ENCODE assay signal across 29 cellular contexts in the genomic region with DNA sequence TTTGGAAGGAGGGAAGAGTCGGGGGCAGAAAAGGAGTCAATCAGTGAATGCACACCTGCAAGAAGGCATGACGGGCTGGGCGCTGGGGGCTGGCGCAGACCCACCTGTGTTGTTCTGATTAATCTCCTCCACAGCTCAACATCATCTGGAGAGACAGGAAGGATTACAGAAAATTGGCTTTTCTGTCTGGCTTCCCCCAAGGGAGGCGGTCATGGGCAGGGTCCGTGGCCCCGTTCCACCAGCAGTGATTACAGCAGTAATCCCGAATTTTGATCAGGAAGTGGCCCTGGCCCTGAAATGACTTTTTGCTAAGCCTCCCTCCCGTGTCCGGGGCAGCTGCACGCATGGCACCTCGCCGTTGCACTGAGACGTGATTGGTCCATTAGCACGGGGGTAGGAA. TPM values are rescaled to one million over a fixed set of nuclear protein-coding genes. Genes with fewer than 3 reads are reported as not detected.
"Had no signal": no experiment of that assay in that cellular context is flagged by ENCODE, and none has a peak within 500 bp of the region (broad histone marks: within the 10 kb centered on the region; RNA-seq: fewer than 3 reads in every experiment).

No MANE protein-coding gene starts in this region.

- H3K27me3 Mint-ChIP-seq: activated CD4-positive, alpha-beta memory T cell treated with anti-CD3 and anti-CD28 coated beads, Interleukin-2, amount 10 ng/mL, durations not matched to agents 7 days and 5 days; activated CD4-positive, alpha-beta T cell treated with anti-CD3 and anti-CD28 coated beads for 36 hours; activated T-helper 17 cell treated with anti-CD3 and anti-CD28 coated beads, Interleukin-2, amount 50 U/mL, for 72 hours had no signal

- H3K4me1 ChIP-seq: SJCRH30 had no signal

- H3K36me3 Mint-ChIP-seq: activated naive CD4-positive, alpha-beta T cell treated with anti-CD3 and anti-CD28 coated beads, Interleukin-2, amount 10 ng/mL, durations not matched to agents 7 days and 5 days had no signal

- H3K4me2 ChIP-seq: SK-N-SH had no signal

- H3K4me3 Mint-ChIP-seq: activated CD4-positive, alpha-beta memory T cell treated with anti-CD3 and anti-CD28 coated beads, Interleukin-2, amount 10 ng/mL, durations not matched to agents 7 days and 5 days; activated CD4-positive, alpha-beta T cell treated with anti-CD3 and anti-CD28 coated beads for 36 hours; activated naive CD4-positive, alpha-beta T cell treated with anti-CD3 and anti-CD28 coated beads, Interleukin-2, amount 10 ng/mL, durations not matched to agents 7 days and 5 days; activated T-helper 17 cell treated with anti-CD3 and anti-CD28 coated beads, Interleukin-2, amount 50 U/mL, for 72 hours had no signal

- H3K9me3 Mint-ChIP-seq: activated CD4-positive, alpha-beta memory T cell treated with anti-CD3 and anti-CD28 coated beads, Interleukin-2, amount 10 ng/mL, durations not matched to agents 7 days and 5 days; activated naive CD4-positive, alpha-beta T cell treated with anti-CD3 and anti-CD28 coated beads, Interleukin-2, amount 10 ng/mL, durations not matched to agents 7 days and 5 days; activated T-helper 17 cell treated with anti-CD3 and anti-CD28 coated beads, Interleukin-2, amount 50 U/mL, for 72 hours had no signal

- ATAC-seq: activated CD4-positive, alpha-beta T cell treated with anti-CD3 and anti-CD28 coated beads for 36 hours; activated T-helper 17 cell treated with anti-CD3 and anti-CD28 coated beads, Interleukin-2, amount 50 U/mL, for 72 hours had no signal

- H3K27ac Mint-ChIP-seq: activated CD4-positive, alpha-beta memory T cell treated with anti-CD3 and anti-CD28 coated beads, Interleukin-2, amount 10 ng/mL, durations not matched to agents 7 days and 5 days; activated CD4-positive, alpha-beta T cell treated with anti-CD3 and anti-CD28 coated beads for 36 hours; activated naive CD4-positive, alpha-beta T cell treated with anti-CD3 and anti-CD28 coated beads, Interleukin-2, amount 10 ng/mL, durations not matched to agents 7 days and 5 days; activated T-helper 17 cell treated with anti-CD3 and anti-CD28 coated beads, Interleukin-2, amount 50 U/mL, for 72 hours had no signal

- H3K27me3 ChIP-seq: Peyer's patch, SJCRH30 had no signal

- FAIRE-seq: bronchial epithelial cell had no signal

- H3K36me3 ChIP-seq: Peyer's patch, SJCRH30 had no signal

- H3K4me3 ChIP-seq: Peyer's patch, SJCRH30 had no signal

- H3K9me3 ChIP-seq: Peyer's patch, SJCRH30, SK-N-SH had no signal

- H3K27ac ChIP-seq: Peyer's patch, RWPE1, SJCRH30, VCaP had no signal

- DNase-seq: activated CD4-positive, alpha-beta memory T cell treated with anti-CD3 and anti-CD28 coated beads, Interleukin-2, amount 10 ng/mL, durations not matched to agents 7 days and 5 days; activated CD4-positive, alpha-beta T cell treated with anti-CD3 and anti-CD28 coated beads for 36 hours; activated CD4-positive, alpha-beta T cell treated with anti-CD3 and anti-CD28 coated beads, Interleukin-2, amount 50 U/mL, for 1 hour; activated gamma-delta T cell; activated naive CD4-positive, alpha-beta T cell treated with anti-CD3 and anti-CD28 coated beads, Interleukin-2, amount 10 ng/mL, durations not matched to agents 7 days and 5 days; activated T-cell treated with anti-CD3 and anti-CD28 coated beads for 4 hours; activated T-cell treated with anti-CD3 and anti-CD28 coated beads, Interleukin-2, amount 50 U/mL, for 48 hours; central memory CD4-positive, alpha-beta T cell; Kasumi-1; KBM-7; NCI-H1105 treated with DMSO at 0.1 percent for 48 hours; NCI-H1436 treated with DMSO at 0.1 percent for 48 hours; NCI-H187 treated with DMSO at 0.1 percent for 48 hours; NCI-H2081 treated with DMSO at 0.1 percent for 48 hours; NCI-H2171; NCI-H2227 treated with DMSO at 0.1 percent for 48 hours; NCI-H446 treated with DMSO at 0.1 percent for 48 hours; NCI-H774; Peyer's patch; Right ventricle myocardium superior; SJCRH30; SK-N-SH; T-helper 1 cell had no signal

- H3K4me1 Mint-ChIP-seq: activated CD4-positive, alpha-beta memory T cell treated with anti-CD3 and anti-CD28 coated beads, Interleukin-2, amount 10 ng/mL, durations not matched to agents 7 days and 5 days; activated CD4-positive, alpha-beta T cell treated with anti-CD3 and anti-CD28 coated beads for 36 hours; activated naive CD4-positive, alpha-beta T cell treated with anti-CD3 and anti-CD28 coated beads, Interleukin-2, amount 10 ng/mL, durations not matched to agents 7 days and 5 days; activated T-helper 17 cell treated with anti-CD3 and anti-CD28 coated beads, Interleukin-2, amount 50 U/mL, for 72 hours had no signal

RNA-seq across cellular contexts. Expression of a gene that starts 24.4 kb away (rescaled TPM):
- total RNA-seq: activated CD4-positive, alpha-beta memory T cell treated with anti-CD3 and anti-CD28 coated beads, Interleukin-2, amount 10 ng/mL, durations not matched to agents 7 days and 5 days; activated CD8-positive, alpha-beta memory T cell treated with anti-CD3 and anti-CD28 coated beads for 36 hours; bronchial epithelial cell; Peyer's patch; Right ventricle myocardium superior; T-helper 2 cell treated with Interferon-gamma antibody and Interleukin-4, amounts not matched to agents 100 ng/mL and 5 ng/mL, for 36 hours had no signal
